Comparison of ENCODE assay signal across 23 cellular contexts in genomic region chrX:13026877-13027652, GRCh38. TPM values are rescaled to one million over a fixed set of nuclear protein-coding genes. Genes with fewer than 3 reads are reported as not detected.
DNase-seq lines count a peak whose midpoint lies in the region; ATAC-seq, FAIRE-seq and TF ChIP-seq lines count a peak whose summit lies in the region.
"Had no signal": no experiment of that assay in that cellular context is flagged by ENCODE, and none has a peak within 500 bp of the region (broad histone marks: within the 10 kb centered on the region; RNA-seq: fewer than 3 reads in every experiment).

No MANE protein-coding gene starts in this region.

- intact Hi-C loops in lower leg skin (cut with DNase I; ENCODE audit: low total_unique reads) (no loop called here), psoas muscle (cut with DNase I) (no loop called here)

- 89 to 90% methylated on average over 8 of the region's 8 CpGs for WGBS in lower leg skin, 2 donors
- WGBS in psoas muscle, 3 donors: 83 to 89% (median 88%) methylated on average over 8 of the region's 8 CpGs

- peaks cover 17% of the 10 kb centered on the region for H3K4me1 ChIP-seq in astrocyte (ENCODE audit: insufficient read depth, low read length)
- no peaks in the 10 kb centered on the region for H3K4me1 ChIP-seq in psoas muscle

- no peaks in the 10 kb centered on the region for H3K79me2 ChIP-seq in astrocyte (ENCODE audit: insufficient read depth, low read length)

- peak overlapping the region; percentile 97 for H3K27ac Mint-ChIP-seq in activated T-cell treated with anti-CD3 and anti-CD28 coated beads, Interleukin-2, amount 50 U/mL, for 72 hours
- no peak overlapping the region for H3K27ac Mint-ChIP-seq in astrocyte (ENCODE audit: unreplicated experiment)
- H3K27ac Mint-ChIP-seq in stimulated activated memory B cell treated with anti-CD40 and anti-IgM and Interleukin-4, amounts not matched to agents 10 μg/mL and 1 μg/mL and 100 μg/mL, for 72 hours: peak overlapping the region; percentile 85
- H3K27ac Mint-ChIP-seq: WTC11 had no signal

- ATAC-seq in activated T-cell treated with anti-CD3 and anti-CD28 coated beads, Interleukin-2, amount 50 U/mL, for 72 hours (replicated peaks in 1 of 2): peak; percentile 60 to 61
- ATAC-seq in stimulated activated memory B cell treated with anti-CD40 and anti-IgM and Interleukin-4, amounts not matched to agents 10 μg/mL and 1 μg/mL and 100 μg/mL, for 72 hours: no peak
- ATAC-seq in psoas muscle: no peak
- ATAC-seq: esophagus mucosa, left colon, right cardiac atrium, Right ventricle myocardium inferior, WTC11 had no signal

- no peak for TF ChIP-seq POLR2A in NB4 (IDR thresholded peaks at IDR 0.05; ENCODE audit: extremely low read depth, insufficient read length)
- TF ChIP-seq POLR2A in lower leg skin (IDR thresholded peaks at IDR 0.05): no peak

- H3K27me3 ChIP-seq in astrocyte (ENCODE audit: insufficient read depth, low read length) (no peaks in the 10 kb centered on the region), psoas muscle (ENCODE audit: insufficient read depth in 3 of 3, low read length in 2 of 3) (peaks cover 0 to 12% (median 0%) of the 10 kb centered on the region in 3 donors)
- H3K27me3 ChIP-seq: adrenal gland, stomach had no signal

- H3K27ac ChIP-seq in astrocyte (ENCODE audit: low read depth, low read length) (no peak overlapping the region), psoas muscle (no peak overlapping the region)
- H3K27ac ChIP-seq: adrenal gland, C4-2B, stomach had no signal

- H3K9me3 ChIP-seq in astrocyte (ENCODE audit: insufficient read depth, low read depth, low read length) (no peaks in the 10 kb centered on the region), psoas muscle (no peaks in the 10 kb centered on the region)
- H3K9me3 ChIP-seq: adrenal gland, stomach had no signal

- H3K4me2 ChIP-seq in astrocyte (ENCODE audit: low read length): no peak overlapping the region

- H3K36me3 ChIP-seq in astrocyte (ENCODE audit: insufficient read depth, low read length) (no peaks in the 10 kb centered on the region), psoas muscle (ENCODE audit: insufficient read depth in 1 of 2, low read depth in 1 of 2) (no peaks in the 10 kb centered on the region)
- H3K36me3 ChIP-seq: adrenal gland, stomach had no signal

- FAIRE-seq in astrocyte (lab: Jason Lieb, UNC): peak; percentile 49

- peaks cover 0 to 3% of the 10 kb centered on the region in 2 donors for H3K36me3 Mint-ChIP-seq in activated T-cell treated with anti-CD3 and anti-CD28 coated beads, Interleukin-2, amount 50 U/mL, for 72 hours (ENCODE audit: insufficient read depth in 2 of 2)
- H3K36me3 Mint-ChIP-seq in astrocyte (ENCODE audit: low read depth, unreplicated experiment): no peaks in the 10 kb centered on the region
- no peaks in the 10 kb centered on the region for H3K36me3 Mint-ChIP-seq in stimulated activated memory B cell treated with anti-CD40 and anti-IgM and Interleukin-4, amounts not matched to agents 10 μg/mL and 1 μg/mL and 100 μg/mL, for 72 hours
- H3K36me3 Mint-ChIP-seq: WTC11 had no signal

- H3K9ac ChIP-seq in astrocyte (ENCODE audit: low read length): no peak overlapping the region

- H3K4me3 ChIP-seq in NB4 (ENCODE audit: low read depth, low read length): no peak overlapping the region
- H3K4me3 ChIP-seq in astrocyte (ENCODE audit: insufficient read depth, low read depth, low read length): no peak overlapping the region
- H3K4me3 ChIP-seq in lower leg skin (ENCODE audit: low read depth, poor library complexity, severe bottlenecking): no peak overlapping the region
- H3K4me3 ChIP-seq in psoas muscle: no peak overlapping the region
- H3K4me3 ChIP-seq: adrenal gland, stomach had no signal

- peaks cover 85% of the 10 kb centered on the region for H3K4me1 Mint-ChIP-seq in activated T-cell treated with anti-CD3 and anti-CD28 coated beads, Interleukin-2, amount 50 U/mL, for 72 hours (ENCODE audit: low read depth)
- peaks cover 37% of the 10 kb centered on the region for H3K4me1 Mint-ChIP-seq in astrocyte (ENCODE audit: low read depth, unreplicated experiment)
- H3K4me1 Mint-ChIP-seq in stimulated activated memory B cell treated with anti-CD40 and anti-IgM and Interleukin-4, amounts not matched to agents 10 μg/mL and 1 μg/mL and 100 μg/mL, for 72 hours: peaks cover 57% of the 10 kb centered on the region

- TF ChIP-seq CTCF in NB4 (IDR thresholded peaks at IDR 0.05; ENCODE audit: low read depth, low read length) (no peak), astrocyte (IDR thresholded peaks at IDR 0.05; ENCODE audit: insufficient read depth, low read depth, low read length) (no peak), lower leg skin (IDR thresholded peaks at IDR 0.05) (no peak), psoas muscle (IDR thresholded peaks at IDR 0.05) (no peak)

- no peak overlapping the region for H2AFZ ChIP-seq in astrocyte (ENCODE audit: low read depth, low read length)

- peak overlapping the region in 1 of 2 donors; percentile 63 for H3K4me3 Mint-ChIP-seq in activated T-cell treated with anti-CD3 and anti-CD28 coated beads, Interleukin-2, amount 50 U/mL, for 72 hours
- H3K4me3 Mint-ChIP-seq in astrocyte (ENCODE audit: unreplicated experiment): no peak overlapping the region
- no peak overlapping the region for H3K4me3 Mint-ChIP-seq in stimulated activated memory B cell treated with anti-CD40 and anti-IgM and Interleukin-4, amounts not matched to agents 10 μg/mL and 1 μg/mL and 100 μg/mL, for 72 hours
- H3K4me3 Mint-ChIP-seq: WTC11 had no signal

- H4K20me1 ChIP-seq in astrocyte (ENCODE audit: insufficient read depth, low read length): no peaks in the 10 kb centered on the region

- DNase-seq in activated T-cell treated with anti-CD3 and anti-CD28 coated beads, Interleukin-2, amount 50 U/mL, for 72 hours: no peak
- no peak for DNase-seq in activated T-cell treated with anti-CD3 and anti-CD28 coated beads, Interleukin-2, amount 50 U/mL, for 1 hour
- DNase-seq in NB4 (ENCODE audit: low read depth) (peak; percentile 34), astrocyte (ENCODE audit: low read depth) (no peak), lower leg skin (ENCODE audit: low spot score in 2 of 2) (no peak), NCI-H1694 (lab: John Stamatoyannopoulos, UW) (no peak), psoas muscle (no peak)
- DNase-seq: ACHN; activated CD8-positive, alpha-beta memory T cell treated with anti-CD3 and anti-CD28 coated beads, Interleukin-2, amount 50 U/mL, for 4 hours; adrenal gland; left colon; NCI-H2029; occipital lobe; right cardiac atrium; stomach had no signal

- H3K27me3 Mint-ChIP-seq in activated T-cell treated with anti-CD3 and anti-CD28 coated beads, Interleukin-2, amount 50 U/mL, for 72 hours (ENCODE audit: low read depth): peaks cover 46% of the 10 kb centered on the region
- H3K27me3 Mint-ChIP-seq in astrocyte (ENCODE audit: low read depth, unreplicated experiment): no peaks in the 10 kb centered on the region
- no peaks in the 10 kb centered on the region for H3K27me3 Mint-ChIP-seq in stimulated activated memory B cell treated with anti-CD40 and anti-IgM and Interleukin-4, amounts not matched to agents 10 μg/mL and 1 μg/mL and 100 μg/mL, for 72 hours

- peaks cover 0 to 2% of the 10 kb centered on the region in 2 donors for H3K9me3 Mint-ChIP-seq in activated T-cell treated with anti-CD3 and anti-CD28 coated beads, Interleukin-2, amount 50 U/mL, for 72 hours
- no peaks in the 10 kb centered on the region for H3K9me3 Mint-ChIP-seq in astrocyte (ENCODE audit: unreplicated experiment)
- no peaks in the 10 kb centered on the region for H3K9me3 Mint-ChIP-seq in stimulated activated memory B cell treated with anti-CD40 and anti-IgM and Interleukin-4, amounts not matched to agents 10 μg/mL and 1 μg/mL and 100 μg/mL, for 72 hours
- H3K9me3 Mint-ChIP-seq: WTC11 had no signal

RNA-seq across cellular contexts. Expression of gene FAM9C, which starts 17.4 kb away (rescaled TPM):
- total RNA-seq in activated T-cell treated with anti-CD3 and anti-CD28 coated beads, Interleukin-2, amount 50 U/mL, for 72 hours: under 1 TPM in 1 of 2 donors, not detected in 1; 0.09 TPM
- total RNA-seq in astrocyte (0.16 TPM in 1 of 2 replicates, not detected in the other), lower leg skin (not detected), psoas muscle (under 1 TPM in 1 of 4 donors, not detected in 3; 0.04 TPM)
- not detected for polyA plus RNA-seq in psoas muscle
- total RNA-seq: cardiac septum, esophagus mucosa, mononuclear cell, NCI-H460, right cardiac atrium had no signal

RNA-seq across cellular contexts. Expression of gene TMSB4X, which starts 52.2 kb away (rescaled TPM):
- total RNA-seq in activated T-cell treated with anti-CD3 and anti-CD28 coated beads, Interleukin-2, amount 50 U/mL, for 72 hours: 1,000 to 10,000 TPM; 4,011 to 4,477 TPM
- total RNA-seq in astrocyte (3,722 and 4,388 TPM in 2 replicates), lower leg skin (1,000 to 10,000 TPM; 1,261 to 2,736 (median 1,532) TPM), psoas muscle (100 to 1,000 TPM; 382 to 731 (median 461) TPM)
- polyA plus RNA-seq in psoas muscle: 1,000 to 10,000 TPM in 1 of 3 donors, 100 to 1,000 TPM in 2; 534 to 1,148 (median 724) TPM

Comparison
In these comparisons a context has a peak if more than half of its experiments do, and no peak if none do; other contexts are left out.
1. ATAC-seq: peak in activated T-cell treated with anti-CD3 and anti-CD28 coated beads, Interleukin-2, amount 50 U/mL, for 72 hours (2 of 2); none in stimulated activated memory B cell treated with anti-CD40 and anti-IgM and Interleukin-4, amounts not matched to agents 10 μg/mL and 1 μg/mL and 100 μg/mL, for 72 hours (single experiment) and psoas muscle (0 of 4).